In genomic region chr3:107560166-107560565, GRCh38 we compare ENCODE assay signal across 16 cellular contexts. TPM values are rescaled to one million over a fixed set of nuclear protein-coding genes. Genes with fewer than 3 reads are reported as not detected.
DNase-seq lines count a peak whose midpoint lies in the region; ATAC-seq and TF ChIP-seq lines count a peak whose summit lies in the region.
"Had no signal": no experiment of that assay in that cellular context is flagged by ENCODE, and none has a peak within 500 bp of the region (broad histone marks: within the 10 kb centered on the region; RNA-seq: fewer than 3 reads in every experiment).

No MANE protein-coding gene starts in this region.

- H3K27ac ChIP-seq in VCaP (peak overlapping the region; percentile 84), right cardiac atrium (ENCODE audit: low read length) (no peak overlapping the region), RWPE1 (no peak overlapping the region)

- H3K27ac Mint-ChIP-seq in T-cell, result peak overlapping the region; percentile 41 to 58
- H3K27ac Mint-ChIP-seq in memory B cell, result peak overlapping the region; percentile 1
- H3K27ac Mint-ChIP-seq: GM23338 had no signal

- DNase-seq in T-cell (no peak), memory B cell (ENCODE audit: low spot score in 2 of 2) (no peak), right cardiac atrium (no peak), RKO (ENCODE audit: low spot score) (no peak), RWPE1 (ENCODE audit: low spot score) (no peak)
- DNase-seq: C1 segment of cervical spinal cord; Calu3; CD4-positive, alpha-beta memory T cell; COR-L47; DMS53; DMS79 treated with DMSO at 0.1 percent for 48 hours; GF-D8; H9 had no signal

- H3K9me3 ChIP-seq in right cardiac atrium (ENCODE audit: control insufficient read depth, low read length), result no peaks in the 10 kb centered on the region

- H3K9me3 Mint-ChIP-seq in T-cell (no peaks in the 10 kb centered on the region), memory B cell (no peaks in the 10 kb centered on the region)
- H3K9me3 Mint-ChIP-seq: CD4-positive, alpha-beta memory T cell; GM23338; H9 had no signal

- TF ChIP-seq CTCF in VCaP (conservative IDR thresholded peaks at IDR 0.05) (no peak), RWPE1 (conservative IDR thresholded peaks at IDR 0.05; ENCODE audit: low read depth) (no peak)

- H3K27me3 Mint-ChIP-seq in T-cell (no peaks in the 10 kb centered on the region), memory B cell (no peaks in the 10 kb centered on the region)
- H3K27me3 Mint-ChIP-seq: CD4-positive, alpha-beta memory T cell had no signal

- POLR2A ChIA-PET in T-cell (lab: Charles Lee), result no interaction called here
- POLR2A ChIA-PET in RWPE1 (lab: Yijun Ruan, JAX; ENCODE audit: low non-redundant PET), result no interaction called here

- no peaks in the 10 kb centered on the region for H3K4me1 ChIP-seq in right cardiac atrium (ENCODE audit: control insufficient read depth, insufficient read depth, low read length)

- ATAC-seq in T-cell (replicated peaks in 1 of 4) (no peak), memory B cell (ENCODE audit: low read depth) (no peak), right cardiac atrium (no peak)
- ATAC-seq: GM23338, HCT116 had no signal

- H3K27me3 ChIP-seq in right cardiac atrium (ENCODE audit: control insufficient read depth, insufficient read depth), result no peaks in the 10 kb centered on the region

- no peak overlapping the region for H3K4me3 Mint-ChIP-seq in T-cell
- no peak overlapping the region for H3K4me3 Mint-ChIP-seq in memory B cell
- H3K4me3 Mint-ChIP-seq: GM23338, H9 had no signal

- WGBS in right cardiac atrium, result 72% methylated on average over 1 of the region's 1 CpG

- intact Hi-C loops in right cardiac atrium (cut with DNase I), result no loop called here

- CTCF ChIA-PET in T-cell (lab: Charles Lee) (no interaction called here), RWPE1 (lab: Yijun Ruan, JAX) (no interaction called here)

- H3K36me3 Mint-ChIP-seq in T-cell (peaks cover 4% of the 10 kb centered on the region), memory B cell (peaks cover 6% of the 10 kb centered on the region)

- H3K4me1 Mint-ChIP-seq in T-cell, result peaks cover 52 to 80% (median 73%) of the 10 kb centered on the region in 3 donors
- H3K4me1 Mint-ChIP-seq in memory B cell, result peaks cover 42% of the 10 kb centered on the region

- no peak overlapping the region for H3K4me3 ChIP-seq in right cardiac atrium (ENCODE audit: low read length)
- H3K4me3 ChIP-seq: GM23338 had no signal

RNA-seq across cellular contexts. Expression of gene BBX, which starts 37.4 kb away (rescaled TPM):
- total RNA-seq in T-cell, result 10 to 100 TPM; 67.7 to 89.8 (median 82.0) TPM
- 10 to 100 TPM; 44.6 to 57.1 (median 50.0) TPM for total RNA-seq in right cardiac atrium
- 10.6 TPM for polyA plus RNA-seq in right cardiac atrium
